7 cellular contexts compared by ENCODE assay signal in genomic region chr9:128361981-128362646, GRCh38. TPM values are rescaled to one million over a fixed set of nuclear protein-coding genes. Genes with fewer than 3 reads are reported as not detected.
DNase-seq lines count a peak whose midpoint lies in the region; ATAC-seq and TF ChIP-seq lines count a peak whose summit lies in the region.

No MANE protein-coding gene starts in this region.

- H3K4me3 ChIP-seq in colonic mucosa (peak overlapping the region; percentile 33), left lung (peak overlapping the region; percentile 27 to 38)

- ATAC-seq in HG03135 (IDR thresholded peaks at IDR 0.05; ENCODE audit: unreplicated experiment), result peak; percentile 62
- ATAC-seq in left lung, result peak; percentile 96

- peak overlapping the region; percentile 60 to 74 for H3K9ac ChIP-seq in colonic mucosa (ENCODE audit: low read depth in 2 of 2, low read length in 2 of 2)

- DNase-seq in GM13976 (ENCODE audit: low spot score), result peak; percentile 88
- DNase-seq in NCI-H446 (lab: John Stamatoyannopoulos, UW), result peak; percentile 24 to 73
- peak; percentile 82 for DNase-seq in activated CD4-positive, alpha-beta T cell treated with anti-CD3 and anti-CD28 coated beads for 48 hours
- DNase-seq in colonic mucosa, result peak; percentile 88
- peak; percentile 82 to 90 for DNase-seq in left lung
- peak; percentile 57 to 62 for DNase-seq in stimulated activated CD4-positive, alpha-beta T cell treated with anti-CD3 and anti-CD28 coated beads, Interleukin-2, amount 100 ng/mL, for 48 hours

- H3K36me3 ChIP-seq in colonic mucosa (no peaks in the 10 kb centered on the region), left lung (peaks cover 0 to 14% of the 10 kb centered on the region in 2 donors)

- H3K4me1 ChIP-seq in colonic mucosa (peaks cover 4% of the 10 kb centered on the region), left lung (peaks cover 18 to 26% of the 10 kb centered on the region in 2 donors)

- in situ Hi-C loops in GM13976 (cut with MboI; ENCODE audit: low sequenced_read_pairs, unreplicated experiment), result no loop called here

- no peaks in the 10 kb centered on the region for H3K9me3 ChIP-seq in colonic mucosa
- no peaks in the 10 kb centered on the region for H3K9me3 ChIP-seq in left lung

- TF ChIP-seq CTCF in GM13976 (IDR thresholded peaks at IDR 0.05; ENCODE audit: borderline replicate concordance, control extremely low read depth, extremely low read depth, insufficient read depth, missing control alignments) (peak; percentile 87), colonic mucosa (IDR thresholded peaks at IDR 0.05) (peak; percentile 83), left lung (IDR thresholded peaks at IDR 0.05) (peak; percentile 84 to 86)

- intact Hi-C loops in colonic mucosa (cut with DNase I) (loop anchor here (5.0 kb wide), 1 partner anchor 50 kb away; no protein-coding TSS in a partner anchor), left lung (cut with DNase I) (loop anchor here in 1 of 2 donors (10.0 kb wide), 1 partner anchor 53 kb away; no protein-coding TSS in a partner anchor)

- peak overlapping the region; percentile 38 for H3K27ac ChIP-seq in colonic mucosa
- peak overlapping the region in 1 of 2 donors; percentile 56 for H3K27ac ChIP-seq in left lung

- H3K27me3 ChIP-seq in colonic mucosa (no peaks in the 10 kb centered on the region), left lung (no peaks in the 10 kb centered on the region)

RNA-seq across cellular contexts. Expression of gene URM1, which starts 9.1 kb away (rescaled TPM):
- total RNA-seq in colonic mucosa, result 10 to 100 TPM; 55.2 to 77.3 TPM
- total RNA-seq in left lung, result 10 to 100 TPM; 56.4 to 59.9 TPM

RNA-seq across cellular contexts. Expression of gene SLC27A4, which starts 21.8 kb away (rescaled TPM):
- total RNA-seq in colonic mucosa (10 to 100 TPM; 26.8 to 68.3 TPM), left lung (10 to 100 TPM; 32.7 to 33.7 TPM)

RNA-seq across cellular contexts. Expression of gene COQ4, which starts 39.5 kb away (rescaled TPM):
- total RNA-seq in colonic mucosa, result 10 to 100 TPM; 40.8 to 59.5 TPM
- 10 to 100 TPM; 35.5 to 36.2 TPM for total RNA-seq in left lung

RNA-seq across cellular contexts. Expression of gene TRUB2, which starts 39.9 kb away (rescaled TPM):
- total RNA-seq in colonic mucosa (10 to 100 TPM; 24.5 to 40.0 TPM), left lung (10 to 100 TPM; 23.0 to 23.7 TPM)

RNA-seq across cellular contexts. Expression of gene CERCAM, which starts 58.5 kb away (rescaled TPM):
- total RNA-seq in colonic mucosa (1 to 10 TPM; 4.9 to 9.3 TPM), left lung (10 to 100 TPM; 35.8 to 79.0 TPM)
